Comparison of ENCODE assay signal across 8 cellular contexts in genomic region chr1:39258146-39258924, GRCh38. TPM values are rescaled to one million over a fixed set of nuclear protein-coding genes. Genes with fewer than 3 reads are reported as not detected.
DNase-seq lines count a peak whose midpoint lies in the region; ATAC-seq, FAIRE-seq and TF ChIP-seq lines count a peak whose summit lies in the region.

No MANE protein-coding gene starts in this region.

- no peak overlapping the region for H3K4me3 Mint-ChIP-seq in activated T-cell treated with anti-CD3 and anti-CD28 coated beads, Interleukin-2, amount 50 U/mL, for 72 hours
- H3K4me3 Mint-ChIP-seq in nephron = no peak overlapping the region

- peak; percentile 58 to 63 for ATAC-seq in activated T-cell treated with anti-CD3 and anti-CD28 coated beads, Interleukin-2, amount 50 U/mL, for 72 hours (replicated peaks in 1 of 2)

- H3K4me1 Mint-ChIP-seq in activated T-cell treated with anti-CD3 and anti-CD28 coated beads, Interleukin-2, amount 50 U/mL, for 72 hours (ENCODE audit: low read depth) = peaks cover 43% of the 10 kb centered on the region
- peaks cover 9% of the 10 kb centered on the region for H3K4me1 Mint-ChIP-seq in nephron

- FAIRE-seq in RCC 7860 (lab: Jason Lieb, UNC) = peak; percentile 52

- H3K36me3 Mint-ChIP-seq in activated T-cell treated with anti-CD3 and anti-CD28 coated beads, Interleukin-2, amount 50 U/mL, for 72 hours (ENCODE audit: insufficient read depth in 2 of 2) = peaks cover 6 to 15% of the 10 kb centered on the region in 2 donors
- peaks cover 19% of the 10 kb centered on the region for H3K36me3 Mint-ChIP-seq in nephron (ENCODE audit: low read depth)

- no peaks in the 10 kb centered on the region for H3K27me3 Mint-ChIP-seq in activated T-cell treated with anti-CD3 and anti-CD28 coated beads, Interleukin-2, amount 50 U/mL, for 72 hours (ENCODE audit: low read depth)
- no peaks in the 10 kb centered on the region for H3K27me3 Mint-ChIP-seq in nephron (ENCODE audit: low read depth)

- peak; percentile 77 to 87 (median 80) for TF ChIP-seq CTCF in nephron (IDR thresholded peaks at IDR 0.05; ENCODE audit: unreplicated experiment in 3 of 3)

- DNase-seq in COLO829 (ENCODE audit: low spot score) (peak; percentile 89), HuH-7.5 (ENCODE audit: low spot score) (peak; percentile 75), RCC 7860 (ENCODE audit: low spot score) (peak; percentile 59), fibroblast of gingiva (ENCODE audit: low read depth) (peak; percentile 31), stromal cell of bone marrow (ENCODE audit: low read depth) (peak; percentile 30), mesenteric fat pad (ENCODE audit: low spot score) (no peak)
- DNase-seq in activated T-cell treated with anti-CD3 and anti-CD28 coated beads, Interleukin-2, amount 50 U/mL, for 72 hours = peak; percentile 61 to 65

- no peaks in the 10 kb centered on the region for H3K9me3 Mint-ChIP-seq in activated T-cell treated with anti-CD3 and anti-CD28 coated beads, Interleukin-2, amount 50 U/mL, for 72 hours
- H3K9me3 Mint-ChIP-seq in nephron = no peaks in the 10 kb centered on the region

- H3K27ac Mint-ChIP-seq in activated T-cell treated with anti-CD3 and anti-CD28 coated beads, Interleukin-2, amount 50 U/mL, for 72 hours = peak overlapping the region; percentile 84
- H3K27ac Mint-ChIP-seq in nephron = peak overlapping the region in 2 of 3 experiments; percentile 48 to 74

RNA-seq across cellular contexts. Expression of gene MACF1, which starts 53.8 kb away (rescaled TPM):
- total RNA-seq in activated T-cell treated with anti-CD3 and anti-CD28 coated beads, Interleukin-2, amount 50 U/mL, for 72 hours = 100 to 1,000 TPM; 169 to 292 TPM
- total RNA-seq in mesenteric fat pad = 386 TPM
